8 cellular contexts compared by ENCODE assay signal in genomic region chr6:116100419-116101297, GRCh38. TPM values are rescaled to one million over a fixed set of nuclear protein-coding genes. Genes with fewer than 3 reads are reported as not detected.
A peak's percentile ranks its signal among the peaks of the same experiment; 100 is the strongest.
DNase-seq lines count a peak whose midpoint lies in the region; ATAC-seq lines count a peak whose summit lies in the region.

TSS of gene NT5DC1 (plus strand) at chr6:116100853. CDS start at chr6:116100931, 78 bp downstream.

- ATAC-seq in GM18909 (IDR thresholded peaks at IDR 0.05; ENCODE audit: poor library complexity, unreplicated experiment): peak; percentile 88
- ATAC-seq in HG03159 (IDR thresholded peaks at IDR 0.05; ENCODE audit: unreplicated experiment): peak; percentile 88

- no peaks in the 10 kb centered on the region for H3K27me3 ChIP-seq in layer of hippocampus (ENCODE audit: control insufficient read depth, insufficient read depth, low read length)

- H3K27ac ChIP-seq in layer of hippocampus (ENCODE audit: low read depth, low read length): peak within 1 kb of the TSS; percentile 96

- DNase-seq in AG20443 (ENCODE audit: low spot score): peak; percentile 95
- DNase-seq in NCI-H226: peak; percentile 76
- peak; percentile 71 for DNase-seq in activated CD4-positive, alpha-beta T cell treated with anti-CD3 and anti-CD28 coated beads for 1 hour
- DNase-seq in cerebellum (ENCODE audit: low spot score): peak; percentile 84
- DNase-seq in stimulated activated CD4-positive, alpha-beta T cell treated with anti-CD3 and anti-CD28 coated beads, Interleukin-1b, Interleukin-23, amount 100 ng/mL, for 48 hours: peak; percentile 84

RNA-seq across cellular contexts. Expression of gene NT5DC1, which starts in this region (rescaled TPM):
- total RNA-seq in cerebellum: 5.3 TPM

Comparison
In these comparisons a context has a peak if more than half of its experiments do, and no peak if none do; other contexts are left out.
1. Peak in every context shown above with its lines: DNase-seq, ATAC-seq and H3K27ac ChIP-seq.